ENCODE assay signal across 1 cellular context in genomic region chr5:173640166-173640804, GRCh38.
TF ChIP-seq lines count a peak whose summit lies in the region.

No MANE protein-coding gene starts in this region.

TF ChIP-seq in GM12878, 131 proteins besides CTCF, POLR2A, EP300 and RAD21 (continued from another document):
- no peak for TF ChIP-seq CUX1 (IDR thresholded peaks at IDR 0.05; ENCODE audit: insufficient replicate concordance, low read depth, low read length)
- TF ChIP-seq POLR2AphosphoS5 (IDR thresholded peaks at IDR 0.05; ENCODE audit: low read length), result no peak
